ENCODE assay signal across 9 cellular contexts in genomic region chr6:109458774-109459531, GRCh38. TPM values are rescaled to one million over a fixed set of nuclear protein-coding genes. Genes with fewer than 3 reads are reported as not detected.
DNase-seq lines count a peak whose midpoint lies in the region; ATAC-seq and TF ChIP-seq lines count a peak whose summit lies in the region.
"Had no signal": no experiment of that assay in that cellular context is flagged by ENCODE, and none has a peak within 500 bp of the region (broad histone marks: within the 10 kb centered on the region; RNA-seq: fewer than 3 reads in every experiment).

No MANE protein-coding gene starts in this region.

- H3K9me3 ChIP-seq in T-helper 17 cell (ENCODE audit: control insufficient read depth, low read length, poor library complexity, severe bottlenecking) (no peaks in the 10 kb centered on the region), WERI-Rb-1 (ENCODE audit: severe bottlenecking) (no peaks in the 10 kb centered on the region)
- H3K9me3 ChIP-seq: SJSA1 had no signal

- ATAC-seq in HG02852 (IDR thresholded peaks at IDR 0.05; ENCODE audit: unreplicated experiment) (peak; percentile 15), T-helper 17 cell (peak; percentile 21)

- no peak overlapping the region for H3K27ac ChIP-seq in WERI-Rb-1
- H3K27ac ChIP-seq: SJSA1 had no signal

- H3K4me1 Mint-ChIP-seq in T-helper 17 cell: peaks cover 36% of the 10 kb centered on the region

- peak; percentile 73 for DNase-seq in GM12865 (ENCODE audit: low read depth)
- no peak for DNase-seq in T-helper 17 cell
- peak; percentile 71 for DNase-seq in myocyte (ENCODE audit: low read depth)
- no peak for DNase-seq in posterior cingulate gyrus
- no peak for DNase-seq in ecto neural progenitor cell (ENCODE audit: low spot score)
- DNase-seq in WERI-Rb-1: no peak
- DNase-seq in HPDE6-E6E7 (ENCODE audit: extremely low spot score): no peak

- peak overlapping the region; percentile 72 for H3K27ac Mint-ChIP-seq in T-helper 17 cell

- peak overlapping the region; percentile 13 for H3K4me3 Mint-ChIP-seq in T-helper 17 cell

- intact Hi-C loops in posterior cingulate gyrus (cut with DNase I): no loop called here

- peaks cover 13% of the 10 kb centered on the region for H3K36me3 ChIP-seq in WERI-Rb-1

- H3K27me3 ChIP-seq in WERI-Rb-1 (ENCODE audit: insufficient read depth, low read depth, severe bottlenecking): no peaks in the 10 kb centered on the region
- H3K27me3 ChIP-seq: SJSA1 had no signal

- H3K4me3 ChIP-seq in GM12865 (ENCODE audit: low read depth, low read length) (no peak overlapping the region), WERI-Rb-1 (ENCODE audit: low read depth, low read length) (no peak overlapping the region)
- H3K4me3 ChIP-seq: SJSA1 had no signal

- H3K36me3 Mint-ChIP-seq in T-helper 17 cell (ENCODE audit: low read depth): peaks cover 5% of the 10 kb centered on the region

- no peaks in the 10 kb centered on the region for H3K27me3 Mint-ChIP-seq in T-helper 17 cell

- no peak for TF ChIP-seq CTCF in GM12865 (IDR thresholded peaks at IDR 0.05; ENCODE audit: insufficient read depth, low read depth, low read length, missing control alignments)
- TF ChIP-seq CTCF in WERI-Rb-1 (IDR thresholded peaks at IDR 0.05; ENCODE audit: low read depth, low read length): no peak

RNA-seq across cellular contexts. Expression of gene MICAL1, which starts 3.4 kb away (rescaled TPM):
- total RNA-seq in T-helper 17 cell: 100 to 1,000 TPM; 136 TPM
- 170 and 187 TPM in 2 replicates for total RNA-seq in myocyte
- polyA plus RNA-seq in myocyte (2012): 59.8 TPM

RNA-seq across cellular contexts. Expression of gene SMPD2, which starts 18.4 kb away (rescaled TPM):
- 10 to 100 TPM; 22.9 to 49.5 TPM for total RNA-seq in T-helper 17 cell
- total RNA-seq in myocyte: 4.6 and 5.3 TPM in 2 replicates
- polyA plus RNA-seq in myocyte (2012): 6.1 TPM

RNA-seq across cellular contexts. Expression of gene PPIL6, which starts 18.5 kb away (rescaled TPM):
- total RNA-seq in T-helper 17 cell: 1 to 10 TPM in 1 of 2 donors, under 1 TPM in 1; 0.83 to 1.6 TPM
- 4.8 and 6.2 TPM in 2 replicates for total RNA-seq in myocyte
- 2.4 TPM for polyA plus RNA-seq in myocyte (2012)

RNA-seq across cellular contexts. Expression of gene ZBTB24, which starts 24.1 kb away (rescaled TPM):
- total RNA-seq in T-helper 17 cell (10 to 100 TPM; 14.3 to 15.3 TPM), myocyte (9.6 and 9.8 TPM in 2 replicates)
- 2.8 TPM for polyA plus RNA-seq in myocyte (2012)

Comparison
In these comparisons a context has a peak if more than half of its experiments do, and no peak if none do; other contexts are left out.
1. DNase-seq: peak in GM12865 (single experiment) and myocyte (single experiment); none in T-helper 17 cell (0 of 3), posterior cingulate gyrus (0 of 10), ecto neural progenitor cell (single experiment), WERI-Rb-1 (single experiment) and HPDE6-E6E7 (single experiment).